Comparison of ENCODE assay signal across 1 cellular context in the genomic region with DNA sequence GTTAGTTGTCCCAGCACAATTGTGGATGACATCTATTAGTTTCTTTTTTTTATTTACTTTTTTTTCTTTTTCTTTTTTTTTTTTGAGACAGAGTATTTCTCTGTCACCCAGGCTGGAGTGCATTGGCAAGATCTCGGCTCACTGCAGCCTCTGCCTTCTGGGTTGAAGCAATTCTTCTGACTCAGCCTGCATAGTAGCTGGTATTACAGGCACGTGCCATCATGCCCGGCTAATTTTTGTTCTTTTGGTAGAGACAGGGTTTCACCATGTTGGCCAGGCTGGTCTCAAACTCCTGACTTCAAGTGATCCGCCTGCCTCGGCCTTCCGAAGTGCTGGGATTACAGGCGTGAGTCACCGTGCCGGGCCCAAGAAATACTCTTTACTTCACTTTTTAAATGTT.
TF ChIP-seq lines count a peak whose summit lies in the region.

No MANE protein-coding gene starts in this region.

TF ChIP-seq in K562, 482 proteins besides CTCF, POLR2A, EP300 and RAD21:
- TF ChIP-seq POLR2G (IDR thresholded peaks at IDR 0.05; ENCODE audit: low read depth, low read length), result 0 out of 2 replicates have a peak, but pooled peaks have one; percentile 0
